11 cellular contexts compared by ENCODE assay signal in the genomic region with DNA sequence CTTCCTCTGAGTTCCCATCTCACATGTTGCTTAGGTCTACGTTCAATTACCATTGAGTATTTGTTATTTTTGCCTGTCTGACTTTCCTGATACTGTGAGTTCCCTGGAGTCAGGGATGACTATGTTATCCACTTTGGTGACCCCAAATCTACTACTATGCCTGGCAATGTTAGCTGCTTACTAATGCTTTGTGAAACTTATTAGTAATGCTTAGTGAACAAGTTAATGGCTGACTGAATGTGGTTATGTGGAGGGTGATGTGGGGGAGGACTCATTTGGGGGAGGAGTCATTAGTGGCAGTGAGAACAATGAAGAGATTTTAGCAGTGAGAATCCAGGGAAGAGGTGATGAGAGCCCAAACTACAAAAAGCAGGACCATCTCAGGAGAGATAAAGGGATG.
DNase-seq lines count a peak whose midpoint lies in the region; ATAC-seq and TF ChIP-seq lines count a peak whose summit lies in the region.
"Had no signal": no experiment of that assay in that cellular context is flagged by ENCODE, and none has a peak within 500 bp of the region (broad histone marks: within the 10 kb centered on the region; RNA-seq: fewer than 3 reads in every experiment).

No MANE protein-coding gene starts in this region.

- no peak overlapping the region for H4K5ac ChIP-seq in IMR-90 (ENCODE audit: low read depth, low read length)

- no peak overlapping the region; the same call in 1 of the 2 replicates for H3K14ac ChIP-seq in IMR-90 (replicated peaks; ENCODE audit: low read depth, low read length)

- H3K9me3 ChIP-seq in IMR-90 (ENCODE audit: control insufficient read depth, insufficient read depth, low read length): no peaks in the 10 kb centered on the region

- intact Hi-C loops in IMR-90 (cut with micrococcal nuclease): loop anchor here (10.0 kb wide), 1 partner anchor 573 kb away; no protein-coding TSS in a partner anchor

- no peak overlapping the region for H3K4me2 ChIP-seq in IMR-90 (ENCODE audit: low read depth, low read length)

- no peak overlapping the region for H4K8ac ChIP-seq in IMR-90 (ENCODE audit: low read depth in 2 of 2, low read length in 2 of 2)

- no peak overlapping the region for H4K91ac ChIP-seq in IMR-90 (ENCODE audit: insufficient read depth, low read depth, low read length)

- H2BK120ac ChIP-seq in IMR-90 (ENCODE audit: low read depth, low read length): no peak overlapping the region

- H2AK5ac ChIP-seq in IMR-90 (ENCODE audit: low read depth, low read length): no peak overlapping the region

- BruUV-seq in IMR-90 (replicated peaks; lab: Mats Ljungman, UMichigan): no TSS peak

- H3K27ac ChIP-seq in IMR-90 (ENCODE audit: insufficient read depth, low read length): no peak overlapping the region
- H3K27ac ChIP-seq: 22Rv1 had no signal

- TF ChIP-seq CTCF in IMR-90 (conservative IDR thresholded peaks at IDR 0.05; ENCODE audit: low read depth, low read length): no peak

- no peaks in the 10 kb centered on the region for H3K9me1 ChIP-seq in IMR-90 (ENCODE audit: insufficient read depth, low read length)

- H2BK5ac ChIP-seq in IMR-90 (ENCODE audit: low read depth, low read length, poor library complexity, severe bottlenecking): no peak overlapping the region

- H3K9ac ChIP-seq in IMR-90 (ENCODE audit: low read depth, low read length): no peak overlapping the region

- H2BK20ac ChIP-seq in IMR-90 (ENCODE audit: low read depth, low read length): no peak overlapping the region

- no peak overlapping the region for H3K56ac ChIP-seq in IMR-90 (ENCODE audit: extremely low read depth, insufficient read depth, low read length)

- ATAC-seq in HG02759 (IDR thresholded peaks at IDR 0.05; ENCODE audit: unreplicated experiment) (peak; percentile 95), IMR-90 (ENCODE audit: low read depth) (no peak)
- ATAC-seq in stimulated activated naive CD8-positive, alpha-beta T cell treated with anti-CD3 and anti-CD28 coated beads, Interleukin-15, Interleukin-2, amounts not matched to agents 100 U/mL and 50 U/mL, for 24 hours: peak; percentile 55

- no peak overlapping the region for H2AFZ ChIP-seq in IMR-90 (replicated peaks; ENCODE audit: low read length, poor library complexity)

- H3K79me1 ChIP-seq in IMR-90 (ENCODE audit: low read depth in 1 of 2, low read length in 2 of 2): no peaks in the 10 kb centered on the region

- no peak overlapping the region for H3K23ac ChIP-seq in IMR-90 (ENCODE audit: low read depth, low read length)

- in situ Hi-C loops in IMR-90 (cut with MboI; ENCODE audit: low sequenced_read_pairs): loop anchor here (25.0 kb wide), 1 partner anchor 411 kb away; the partner anchor contains the start of gene PELI2

- peaks cover 2% of the 10 kb centered on the region; the same call in 1 of the 2 replicates for H3K4me1 ChIP-seq in IMR-90 (ENCODE audit: control insufficient read depth, insufficient read depth, low read length)

- no peak overlapping the region for H2AK9ac ChIP-seq in IMR-90 (replicated peaks; ENCODE audit: low read depth, low read length, poor library complexity)

- H3K36me3 ChIP-seq in IMR-90 (ENCODE audit: control insufficient read depth, insufficient read depth, low read length): peaks cover 3% of the 10 kb centered on the region; the same call in 1 of the 2 replicates

- POLR2A ChIA-PET in IMR-90 (lab: Charles Lee; ENCODE audit: unreplicated experiment): interaction anchor here (0.6 kb wide), 1 partner anchor 291 kb away, joined by 4 read pairs; no protein-coding TSS in a partner anchor

- no peak overlapping the region for H3K4me3 ChIP-seq in IMR-90 (ENCODE audit: insufficient read depth, low read depth, low read length)

- no peaks in the 10 kb centered on the region for H4K20me1 ChIP-seq in IMR-90 (ENCODE audit: insufficient read depth, low read length)

- H3K18ac ChIP-seq in IMR-90 (ENCODE audit: low read depth, low read length): no peak overlapping the region

- H3K27me3 ChIP-seq in IMR-90 (ENCODE audit: control insufficient read depth, insufficient read depth, low read length): no peaks in the 10 kb centered on the region

- DNase-seq in DMS79 treated with DMSO at 0.1 percent for 48 hours (lab: John Stamatoyannopoulos, UW) (peak; percentile 16), DMS79 (lab: John Stamatoyannopoulos, UW) (no peak), IMR-90 (peak; percentile 75), NCI-H748 (lab: John Stamatoyannopoulos, UW; ENCODE audit: unreplicated experiment) (no peak)
- DNase-seq in stimulated activated naive CD8-positive, alpha-beta T cell treated with anti-CD3 and anti-CD28 coated beads, Interleukin-15, Interleukin-2, amounts not matched to agents 100 U/mL and 50 U/mL, for 24 hours: no peak
- DNase-seq in activated CD4-positive, alpha-beta T cell treated with anti-CD3 and anti-CD28 coated beads, Interleukin-2, amount 50 U/mL, for 4 hours: no peak
- no peak for DNase-seq in stimulated activated naive CD4-positive, alpha-beta T cell treated with Interleukin-2 at 50 U/mL for 16 hours (lab: John Stamatoyannopoulos, UW)
- DNase-seq: activated CD4-positive, alpha-beta memory T cell treated with anti-CD3 and anti-CD28 coated beads for 36 hours; cortex of kidney had no signal

- no peak for TF ChIP-seq POLR2A in IMR-90 (IDR thresholded peaks at IDR 0.05; ENCODE audit: low read depth, low read length)

- no CpG with 5 or more reads among the region's 1 CpG for WGBS in IMR-90 (ENCODE audit: extremely low coverage in 2 of 2, insufficient read length in 1 of 2), 2 experiments

- dilution Hi-C loops in IMR-90 (cut with HindIII; ENCODE audit: low sequenced_read_pairs, unreplicated experiment): no loop called here

- H2BK15ac ChIP-seq in IMR-90 (ENCODE audit: low read depth, low read length): no peak overlapping the region

- CTCF ChIA-PET in IMR-90 (lab: Yijun Ruan, JAX): interaction anchor here (1.1 kb wide), 1 partner anchor 25 kb away, joined by 4 read pairs; no protein-coding TSS in a partner anchor

- TF ChIP-seq RAD21 in IMR-90 (IDR thresholded peaks at IDR 0.05; ENCODE audit: low read length): no peak

- no peak overlapping the region for H3K4ac ChIP-seq in IMR-90 (ENCODE audit: low read depth, low read length)

TF ChIP-seq in IMR-90, 13 proteins besides CTCF, POLR2A, EP300 and RAD21:
- TF ChIP-seq RFX5 (IDR thresholded peaks at IDR 0.05; ENCODE audit: low read depth, low read length) (no peak), FOS (IDR thresholded peaks at IDR 0.05; ENCODE audit: low read depth, low read length) (no peak), BHLHE40 (IDR thresholded peaks at IDR 0.05; ENCODE audit: low read depth, low read length) (no peak), ELK1 (IDR thresholded peaks at IDR 0.05; ENCODE audit: borderline replicate concordance, low read depth, low read length) (no peak), SMC3 (IDR thresholded peaks at IDR 0.05; ENCODE audit: low read depth, low read length) (no peak), NFE2L2 (IDR thresholded peaks at IDR 0.05; ENCODE audit: low read depth, low read length) (no peak), USF2 (IDR thresholded peaks at IDR 0.05; ENCODE audit: low read depth, low read length) (no peak), MXI1 (IDR thresholded peaks at IDR 0.05; ENCODE audit: borderline replicate concordance, low read depth, low read length) (no peak), RCOR1 (IDR thresholded peaks at IDR 0.05; ENCODE audit: insufficient replicate concordance, low read length) (no peak), CEBPB (IDR thresholded peaks at IDR 0.05; ENCODE audit: low read depth, low read length) (no peak), MAFK (IDR thresholded peaks at IDR 0.05; ENCODE audit: low read depth, low read length) (no peak), CHD1 (IDR thresholded peaks at IDR 0.05; ENCODE audit: low read depth, low read length) (no peak), MAZ (IDR thresholded peaks at IDR 0.05; ENCODE audit: borderline replicate concordance, low read depth, low read length) (no peak)

Comparison
In these comparisons a context has a peak if more than half of its experiments do, and no peak if none do; other contexts are left out.
1. DNase-seq: peak in DMS79 treated with DMSO at 0.1 percent for 48 hours (single experiment) and IMR-90 (single experiment); none in DMS79 (single experiment), stimulated activated naive CD8-positive, alpha-beta T cell treated with anti-CD3 and anti-CD28 coated beads, Interleukin-15, Interleukin-2, amounts not matched to agents 100 U/mL and 50 U/mL, for 24 hours (single experiment), activated CD4-positive, alpha-beta T cell treated with anti-CD3 and anti-CD28 coated beads, Interleukin-2, amount 50 U/mL, for 4 hours (0 of 2), stimulated activated naive CD4-positive, alpha-beta T cell treated with Interleukin-2 at 50 U/mL for 16 hours (single experiment) and NCI-H748 (single experiment).